ENCODE assay signal across 8 cellular contexts in the genomic region with DNA sequence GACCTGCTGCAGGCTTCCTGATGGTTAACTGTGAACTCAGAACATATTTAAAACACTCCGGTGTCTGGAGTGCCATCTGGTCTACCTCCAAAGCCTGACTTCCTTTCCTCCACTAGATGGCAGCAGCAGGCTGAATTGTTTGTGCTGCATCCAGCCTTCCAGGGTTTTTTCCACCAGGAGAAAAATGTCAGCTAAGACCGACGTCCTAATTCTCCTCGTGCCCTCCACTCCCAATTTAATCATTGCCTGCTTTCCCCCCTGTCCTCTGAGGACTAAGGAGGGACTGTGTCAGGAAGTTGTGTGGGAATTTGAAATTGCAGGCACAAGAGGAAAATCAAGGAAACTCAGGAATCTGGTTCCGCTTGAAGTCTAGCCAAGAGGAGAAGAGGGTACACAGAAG.
DNase-seq lines count a peak whose midpoint lies in the region; ATAC-seq and TF ChIP-seq lines count a peak whose summit lies in the region.

No MANE protein-coding gene starts in this region.

- H4K20me1 ChIP-seq in IMR-90 (ENCODE audit: insufficient read depth, low read length), result no peaks in the 10 kb centered on the region

- H3K4me1 Mint-ChIP-seq in activated T-helper 2 cell treated with anti-CD3 and anti-CD28 coated beads, Interferon-gamma antibody, Interleukin-2, Interleukin-4, amounts not matched to agents 10 μg/mL and 5 μg/mL and 100 μg/mL, durations not matched to agents 14 hours and 24 hours and 36 hours (ENCODE audit: low read depth), result no peaks in the 10 kb centered on the region

- no peak overlapping the region for H2BK120ac ChIP-seq in IMR-90 (ENCODE audit: low read depth, low read length)

- no peaks in the 10 kb centered on the region for H3K9me3 Mint-ChIP-seq in activated T-helper 2 cell treated with anti-CD3 and anti-CD28 coated beads, Interferon-gamma antibody, Interleukin-2, Interleukin-4, amounts not matched to agents 10 μg/mL and 5 μg/mL and 100 μg/mL, durations not matched to agents 14 hours and 24 hours and 36 hours

- no peaks in the 10 kb centered on the region for H3K9me1 ChIP-seq in IMR-90 (ENCODE audit: insufficient read depth, low read length)

- H3K14ac ChIP-seq in IMR-90 (replicated peaks; ENCODE audit: low read depth, low read length), result no peak overlapping the region

- H2BK20ac ChIP-seq in IMR-90 (ENCODE audit: low read depth, low read length), result no peak overlapping the region

- intact Hi-C loops in IMR-90 (cut with micrococcal nuclease), result loop anchor here (1.0 to 10.0 kb wide), 5 partner anchors 124 to 1020 kb away; no protein-coding TSS in a partner anchor
- intact Hi-C loops in Panc1 (cut with micrococcal nuclease; ENCODE audit: unreplicated experiment), result loop anchor here (1.0 to 10.0 kb wide), 2 partner anchors 124 to 340 kb away; no protein-coding TSS in a partner anchor
- intact Hi-C loops in activated T-helper 2 cell treated with anti-CD3 and anti-CD28 coated beads, Interferon-gamma antibody, Interleukin-2, Interleukin-4, amounts not matched to agents 10 μg/mL and 5 μg/mL and 100 μg/mL, durations not matched to agents 14 hours and 24 hours and 36 hours (cut with micrococcal nuclease), result loop anchor here (1.0 kb wide), 1 partner anchor 124 kb away; no protein-coding TSS in a partner anchor
- intact Hi-C loops in uterus (cut with DNase I; ENCODE audit: low total_unique reads), result loop anchor here (2.0 kb wide), 1 partner anchor 124 kb away; no protein-coding TSS in a partner anchor

- CTCF ChIA-PET in IMR-90 (lab: Yijun Ruan, JAX) (interaction anchor here (0.6 to 2.2 kb wide), 10 partner anchors 12 to 1750 kb away, joined by 3 to 18 read pairs (median 4); no protein-coding TSS in a partner anchor), Panc1 (lab: Charles Lee) (interaction anchor here (0.6 to 2.2 kb wide), 3 partner anchors 123 to 397 kb away, joined by 5 to 13 read pairs (median 11); no protein-coding TSS in a partner anchor)

- H3K4ac ChIP-seq in IMR-90 (ENCODE audit: low read depth, low read length), result no peak overlapping the region

- no TSS peak for BruUV-seq in IMR-90 (replicated peaks; lab: Mats Ljungman, UMichigan)
- no TSS peak for BruUV-seq in Panc1 (replicated peaks; lab: Mats Ljungman, UMichigan)

- peak overlapping the region; percentile 82 for H2AFZ ChIP-seq in IMR-90 (replicated peaks; ENCODE audit: low read length, poor library complexity)

- no peak overlapping the region for H2BK15ac ChIP-seq in IMR-90 (ENCODE audit: low read depth, low read length)

- dilution Hi-C loops in IMR-90 (cut with HindIII; ENCODE audit: low sequenced_read_pairs, unreplicated experiment), result no loop called here

- WGBS in IMR-90 (ENCODE audit: extremely low coverage in 2 of 2, insufficient read length in 1 of 2), 2 experiments, result 100% methylated on average over 1 of the region's 5 CpGs; no CpG with 5 or more reads in 1 of the 2 experiments

- POLR2A ChIA-PET in IMR-90 (lab: Charles Lee; ENCODE audit: unreplicated experiment), result no interaction called here
- POLR2A ChIA-PET in Panc1 (lab: Charles Lee), result no interaction called here

- TF ChIP-seq RAD21 in IMR-90 (IDR thresholded peaks at IDR 0.05; ENCODE audit: low read length), result peak; percentile 96

- no peak overlapping the region for H4K5ac ChIP-seq in IMR-90 (ENCODE audit: low read depth, low read length)

- in situ Hi-C loops in IMR-90 (cut with MboI; ENCODE audit: low sequenced_read_pairs), result no loop called here
- in situ Hi-C loops in Panc1 (cut with HindIII; ENCODE audit: low pct_unique_long_range_greater_than_20kb, low sequenced_read_pairs), result no loop called here

- H2AK9ac ChIP-seq in IMR-90 (replicated peaks; ENCODE audit: low read depth, low read length, poor library complexity), result no peak overlapping the region

- no peak overlapping the region for H3K18ac ChIP-seq in IMR-90 (ENCODE audit: low read depth, low read length)

- ATAC-seq in IMR-90 (ENCODE audit: low read depth) (peak; percentile 86), Panc1 (peak; percentile 94), HG02981 (IDR thresholded peaks at IDR 0.05; ENCODE audit: unreplicated experiment) (no peak)

- TF ChIP-seq CTCF in IMR-90 (conservative IDR thresholded peaks at IDR 0.05; ENCODE audit: low read depth, low read length) (peak; percentile 94), Panc1 (IDR thresholded peaks at IDR 0.05) (peak; percentile 95), foreskin fibroblast (IDR thresholded peaks at IDR 0.05; ENCODE audit: low read depth, low read length) (peak; percentile 88), uterus (IDR thresholded peaks at IDR 0.05) (peak; percentile 78 to 86 (median 84))

- H3K9ac ChIP-seq in IMR-90 (ENCODE audit: low read depth, low read length), result no peak overlapping the region

- no peak overlapping the region for H3K4me2 ChIP-seq in IMR-90 (ENCODE audit: low read depth, low read length)

- H3K4me1 ChIP-seq in IMR-90 (ENCODE audit: control insufficient read depth, insufficient read depth, low read length) (no peaks in the 10 kb centered on the region; the same call in 1 of the 2 replicates), Panc1 (ENCODE audit: control insufficient read depth, insufficient read depth, low read length) (no peaks in the 10 kb centered on the region), uterus (no peaks in the 10 kb centered on the region)

- H3K4me3 ChIP-seq in IMR-90 (ENCODE audit: insufficient read depth, low read depth, low read length) (no peak overlapping the region), Panc1 (ENCODE audit: low read depth in 2 of 2, low read length in 2 of 2) (no peak overlapping the region), foreskin fibroblast (ENCODE audit: low read depth in 1 of 2, low read length in 2 of 2) (no peak overlapping the region), uterus (no peak overlapping the region)

- peaks cover 29% of the 10 kb centered on the region for H3K27me3 ChIP-seq in IMR-90 (ENCODE audit: control insufficient read depth, insufficient read depth, low read length)
- H3K27me3 ChIP-seq in Panc1 (ENCODE audit: control insufficient read depth, insufficient read depth, low read length), result peaks cover 28% of the 10 kb centered on the region
- no peaks in the 10 kb centered on the region for H3K27me3 ChIP-seq in uterus

- H3K79me1 ChIP-seq in IMR-90 (ENCODE audit: low read depth in 1 of 2, low read length in 2 of 2), result no peaks in the 10 kb centered on the region

- no peak overlapping the region for H3K23ac ChIP-seq in IMR-90 (ENCODE audit: low read depth, low read length)

- peak overlapping the region in 1 of 2 experiments; percentile 50; a peak in 1 of 4 replicates for H4K8ac ChIP-seq in IMR-90 (ENCODE audit: low read depth in 2 of 2, low read length in 2 of 2)

- H4K91ac ChIP-seq in IMR-90 (ENCODE audit: insufficient read depth, low read depth, low read length), result no peak overlapping the region

- H3K9me3 ChIP-seq in IMR-90 (ENCODE audit: control insufficient read depth, insufficient read depth, low read length) (no peaks in the 10 kb centered on the region), Panc1 (ENCODE audit: control insufficient read depth, insufficient read depth, low read depth, low read length) (no peaks in the 10 kb centered on the region), uterus (no peaks in the 10 kb centered on the region)

- peaks cover 22% of the 10 kb centered on the region for H3K27me3 Mint-ChIP-seq in activated T-helper 2 cell treated with anti-CD3 and anti-CD28 coated beads, Interferon-gamma antibody, Interleukin-2, Interleukin-4, amounts not matched to agents 10 μg/mL and 5 μg/mL and 100 μg/mL, durations not matched to agents 14 hours and 24 hours and 36 hours (ENCODE audit: low read depth)

- H3K27ac Mint-ChIP-seq in activated T-helper 2 cell treated with anti-CD3 and anti-CD28 coated beads, Interferon-gamma antibody, Interleukin-2, Interleukin-4, amounts not matched to agents 10 μg/mL and 5 μg/mL and 100 μg/mL, durations not matched to agents 14 hours and 24 hours and 36 hours, result no peak overlapping the region

- H3K36me3 ChIP-seq in IMR-90 (ENCODE audit: control insufficient read depth, insufficient read depth, low read length) (no peaks in the 10 kb centered on the region), Panc1 (ENCODE audit: control insufficient read depth, insufficient read depth, low read length) (no peaks in the 10 kb centered on the region), uterus (no peaks in the 10 kb centered on the region)

- H3K27ac ChIP-seq in IMR-90 (ENCODE audit: insufficient read depth, low read length), result no peak overlapping the region
- H3K27ac ChIP-seq in Panc1 (ENCODE audit: low read length), result no peak overlapping the region
- no peak overlapping the region for H3K27ac ChIP-seq in uterus

- H2AK5ac ChIP-seq in IMR-90 (ENCODE audit: low read depth, low read length), result no peak overlapping the region

- H2BK5ac ChIP-seq in IMR-90 (ENCODE audit: low read depth, low read length, poor library complexity, severe bottlenecking), result no peak overlapping the region

- TF ChIP-seq POLR2A in IMR-90 (IDR thresholded peaks at IDR 0.05; ENCODE audit: low read depth, low read length) (no peak), uterus (IDR thresholded peaks at IDR 0.05) (no peak)

- H3K4me3 Mint-ChIP-seq in activated T-helper 2 cell treated with anti-CD3 and anti-CD28 coated beads, Interferon-gamma antibody, Interleukin-2, Interleukin-4, amounts not matched to agents 10 μg/mL and 5 μg/mL and 100 μg/mL, durations not matched to agents 14 hours and 24 hours and 36 hours (ENCODE audit: low read depth), result no peak overlapping the region

- no peak overlapping the region for H3K56ac ChIP-seq in IMR-90 (ENCODE audit: extremely low read depth, insufficient read depth, low read length)

- H3K36me3 Mint-ChIP-seq in activated T-helper 2 cell treated with anti-CD3 and anti-CD28 coated beads, Interferon-gamma antibody, Interleukin-2, Interleukin-4, amounts not matched to agents 10 μg/mL and 5 μg/mL and 100 μg/mL, durations not matched to agents 14 hours and 24 hours and 36 hours (ENCODE audit: low read depth), result no peaks in the 10 kb centered on the region

- DNase-seq in DMS 273 (lab: John Stamatoyannopoulos, UW; ENCODE audit: unreplicated experiment) (peak; percentile 96), IMR-90 (peak; percentile 70), Panc1 (ENCODE audit: low read depth, low spot score) (peak; percentile 55), foreskin fibroblast (peak; percentile 53 to 88), nucleus accumbens (lab: John Stamatoyannopoulos, UW) (peak in 46 of 56 donors; percentile 9 to 88 (median 52)), uterus (peak; percentile 65 to 75)
- DNase-seq in activated T-helper 2 cell treated with anti-CD3 and anti-CD28 coated beads, Interferon-gamma antibody, Interleukin-2, Interleukin-4, amounts not matched to agents 10 μg/mL and 5 μg/mL and 100 μg/mL, durations not matched to agents 14 hours and 24 hours and 36 hours (ENCODE audit: low spot score), result peak; percentile 20

TF ChIP-seq in IMR-90, 13 proteins besides CTCF, POLR2A, EP300 and RAD21:
- TF ChIP-seq SMC3 (IDR thresholded peaks at IDR 0.05; ENCODE audit: low read depth, low read length) (peak; percentile 93), MAZ (IDR thresholded peaks at IDR 0.05; ENCODE audit: borderline replicate concordance, low read depth, low read length) (no peak), CHD1 (IDR thresholded peaks at IDR 0.05; ENCODE audit: low read depth, low read length) (no peak)
TF ChIP-seq in IMR-90: peak in this region for 1.

Comparison
In these comparisons a context has a peak if more than half of its experiments do, and no peak if none do; other contexts are left out.
1. DNase-seq: peak in every context shown above with its lines; median percentile 96 in DMS 273; 70 in foreskin fibroblast; 70 in IMR-90; 70 in uterus; 55 in Panc1; 52 in nucleus accumbens; 20 in activated T-helper 2 cell treated with anti-CD3 and anti-CD28 coated beads, Interferon-gamma antibody, Interleukin-2, Interleukin-4, amounts not matched to agents 10 μg/mL and 5 μg/mL and 100 μg/mL, durations not matched to agents 14 hours and 24 hours and 36 hours.